In the genomic region with DNA sequence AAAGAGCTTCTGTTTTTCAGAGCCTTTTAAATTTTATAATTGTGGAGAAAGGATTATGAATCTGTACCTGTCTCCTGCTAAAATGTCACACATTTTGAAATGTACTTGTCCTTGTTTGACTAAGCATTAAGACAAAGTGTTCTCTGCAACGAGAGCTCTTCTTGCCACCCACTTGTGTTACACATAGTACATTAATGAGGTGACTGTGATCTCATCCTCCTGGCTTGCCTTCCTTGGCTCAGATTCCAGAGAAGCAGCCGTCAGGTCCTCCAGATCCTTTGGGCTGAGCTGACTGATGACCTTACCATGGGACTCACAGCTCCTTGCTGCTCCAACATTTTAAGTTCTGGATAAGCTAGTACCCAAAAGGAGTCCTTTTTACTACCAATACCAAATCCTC, we compare ENCODE assay signal across 9 cellular contexts.
A peak's percentile ranks its signal among the peaks of the same experiment; 100 is the strongest.
DNase-seq lines count a peak whose midpoint lies in the region; ATAC-seq and TF ChIP-seq lines count a peak whose summit lies in the region.
"Had no signal": no experiment of that assay in that cellular context is flagged by ENCODE, and none has a peak within 500 bp of the region (broad histone marks: within the 10 kb centered on the region; RNA-seq: fewer than 3 reads in every experiment).

No MANE protein-coding gene starts in this region.

- no peak overlapping the region for H2BK15ac ChIP-seq in mesenchymal stem cell (ENCODE audit: low read depth, poor library complexity, severe bottlenecking)

- WGBS in endodermal cell (ENCODE audit: insufficient coverage in 1 of 2, insufficient read length in 1 of 2), 2 experiments: 65 to 81% methylated on average over 2 of the region's 2 CpGs
- 0% methylated on average over 2 of the region's 2 CpGs for WGBS in mesenchymal stem cell

- H2BK5ac ChIP-seq in mesenchymal stem cell (ENCODE audit: low read depth, low read length, poor library complexity, severe bottlenecking): no peak overlapping the region

- DNase-seq in Ammon's horn (ENCODE audit: low spot score) (peak; percentile 9), NCI-H446 (lab: John Stamatoyannopoulos, UW) (peak; percentile 89 to 90), endodermal cell (peak; percentile 55), mesenchymal stem cell (peak; percentile 80), inferior parietal cortex (ENCODE audit: extremely low spot score) (no peak), mesothelial cell of epicardium (ENCODE audit: low spot score in 2 of 2, unreplicated experiment in 2 of 2) (no peak)
- no peak for DNase-seq in stimulated activated CD4-positive, alpha-beta T cell treated with anti-CD3 and anti-CD28 coated beads, Interleukin-15, amount 100 ng/mL, for 24 hours
- DNase-seq: stimulated activated CD4-positive, alpha-beta T cell treated with anti-CD3 and anti-CD28 coated beads, Interleukin-1b, Interleukin-23, amount 100 ng/mL, for 48 hours had no signal

- H3K27me3 Mint-ChIP-seq in endodermal cell (ENCODE audit: insufficient read depth): no peaks in the 10 kb centered on the region
- H3K27me3 Mint-ChIP-seq in mesothelial cell of epicardium (ENCODE audit: low read depth): no peaks in the 10 kb centered on the region

- H2BK120ac ChIP-seq in mesenchymal stem cell (ENCODE audit: low read depth, low read length): no peak overlapping the region

- no peak overlapping the region for H3K4ac ChIP-seq in mesenchymal stem cell (ENCODE audit: low read depth in 1 of 2, low read length in 2 of 2)

- no peaks in the 10 kb centered on the region for H3K4me1 ChIP-seq in endodermal cell (ENCODE audit: control insufficient read depth, insufficient read depth, low read length)
- H3K4me1 ChIP-seq in mesenchymal stem cell (ENCODE audit: control insufficient read depth, insufficient read depth, low read depth, low read length): peaks cover 6% of the 10 kb centered on the region

- H2BK12ac ChIP-seq in mesenchymal stem cell (ENCODE audit: low read length in 2 of 2): no peak overlapping the region

- H3K27ac ChIP-seq in endodermal cell (ENCODE audit: low read depth, low read length): no peak overlapping the region
- peak overlapping the region; percentile 48 for H3K27ac ChIP-seq in mesenchymal stem cell (ENCODE audit: low read length, poor library complexity, severe bottlenecking)

- H3K4me1 Mint-ChIP-seq in endodermal cell (peaks cover 2% of the 10 kb centered on the region), mesothelial cell of epicardium (peaks cover 3% of the 10 kb centered on the region)

- H3K4me2 ChIP-seq in mesenchymal stem cell (ENCODE audit: low read length, poor library complexity, severe bottlenecking): no peak overlapping the region

- H2AFZ ChIP-seq in mesenchymal stem cell (ENCODE audit: low read depth, low read length): no peak overlapping the region

- peaks cover 3% of the 10 kb centered on the region for H3K9me3 ChIP-seq in endodermal cell (ENCODE audit: control insufficient read depth, low read length)
- no peaks in the 10 kb centered on the region for H3K9me3 ChIP-seq in mesenchymal stem cell (ENCODE audit: control insufficient read depth, low read length)

- H3K79me1 ChIP-seq in mesenchymal stem cell (replicated peaks; ENCODE audit: low read length, poor library complexity, severe bottlenecking): no peaks in the 10 kb centered on the region

- no peak overlapping the region for H3K18ac ChIP-seq in mesenchymal stem cell (ENCODE audit: low read depth in 1 of 2, low read length in 2 of 2)

- no peaks in the 10 kb centered on the region for H3K27me3 ChIP-seq in endodermal cell (ENCODE audit: control insufficient read depth, insufficient read depth, low read length, poor library complexity, severe bottlenecking)
- H3K27me3 ChIP-seq in mesenchymal stem cell (ENCODE audit: control insufficient read depth in 1 of 2, insufficient read depth in 1 of 2, low read length in 2 of 2): no peaks in the 10 kb centered on the region

- H3K9ac ChIP-seq in endodermal cell (ENCODE audit: extremely low read depth, low read length, poor library complexity, severe bottlenecking) (no peak overlapping the region), mesenchymal stem cell (ENCODE audit: low read length) (peak overlapping the region; percentile 20)

- H4K91ac ChIP-seq in mesenchymal stem cell (ENCODE audit: low read length): no peak overlapping the region

- H3K4me3 ChIP-seq in endodermal cell (ENCODE audit: low read length) (no peak overlapping the region), mesenchymal stem cell (ENCODE audit: insufficient read depth in 1 of 2, low read depth in 1 of 2, low read length in 2 of 2) (no peak overlapping the region)

- peaks cover 3% of the 10 kb centered on the region for H3K9me3 Mint-ChIP-seq in endodermal cell
- peaks cover 7% of the 10 kb centered on the region for H3K9me3 Mint-ChIP-seq in mesothelial cell of epicardium

- no peak overlapping the region for H3K23ac ChIP-seq in mesenchymal stem cell (ENCODE audit: low read length in 2 of 2)

- H3K27ac Mint-ChIP-seq in endodermal cell (no peak overlapping the region), mesothelial cell of epicardium (no peak overlapping the region)

- H3K36me3 ChIP-seq in endodermal cell (ENCODE audit: control insufficient read depth, insufficient read depth, low read length) (no peaks in the 10 kb centered on the region), mesenchymal stem cell (ENCODE audit: control insufficient read depth in 1 of 2, insufficient read depth in 2 of 2, low read depth in 1 of 2, low read length in 2 of 2) (no peaks in the 10 kb centered on the region)

- ATAC-seq in HG03135 (IDR thresholded peaks at IDR 0.05; ENCODE audit: unreplicated experiment): no peak

- TF ChIP-seq CTCF in endodermal cell (conservative IDR thresholded peaks at IDR 0.05) (no peak), mesothelial cell of epicardium (IDR thresholded peaks at IDR 0.05; ENCODE audit: unreplicated experiment) (no peak)

- H3K36me3 Mint-ChIP-seq in endodermal cell (ENCODE audit: low read depth) (no peaks in the 10 kb centered on the region), mesothelial cell of epicardium (no peaks in the 10 kb centered on the region)

- H4K8ac ChIP-seq in mesenchymal stem cell (ENCODE audit: low read length): no peak overlapping the region

- H2AK5ac ChIP-seq in mesenchymal stem cell (ENCODE audit: low read length, severe bottlenecking): no peak overlapping the region

- H3K4me3 Mint-ChIP-seq in endodermal cell (no peak overlapping the region), mesothelial cell of epicardium (no peak overlapping the region)

- H3K14ac ChIP-seq in mesenchymal stem cell (ENCODE audit: low read length in 2 of 2): no peak overlapping the region

Comparison
In these comparisons a context has a peak if more than half of its experiments do, and no peak if none do; other contexts are left out.
1. DNase-seq: peak in Ammon's horn (single experiment), NCI-H446 (2 of 2), endodermal cell (single experiment) and mesenchymal stem cell (single experiment); none in inferior parietal cortex (single experiment), mesothelial cell of epicardium (0 of 2) and stimulated activated CD4-positive, alpha-beta T cell treated with anti-CD3 and anti-CD28 coated beads, Interleukin-15, amount 100 ng/mL, for 24 hours (single experiment).